In genomic region chr6:53603381-53604121, GRCh38 we compare ENCODE assay signal across 2 cellular contexts.
TF ChIP-seq lines count a peak whose summit lies in the region.

No MANE protein-coding gene starts in this region.

TF ChIP-seq in HEK293, 187 proteins besides CTCF, POLR2A, EP300 and RAD21 (continued from another document):
- TF ChIP-seq ZNF140 (tag by site-specific recombination; IDR thresholded peaks at IDR 0.05) (no peak), PRDM1 (tag by site-specific recombination; IDR thresholded peaks at IDR 0.05) (no peak), ZNF280C (tag by site-specific recombination; IDR thresholded peaks at IDR 0.05) (no peak), ZNF23 (tag by site-specific recombination; IDR thresholded peaks at IDR 0.05; ENCODE audit: borderline replicate concordance) (no peak), ZSCAN23 (tag by site-specific recombination; IDR thresholded peaks at IDR 0.05) (no peak), ZNF354C (tag by site-specific recombination; IDR thresholded peaks at IDR 0.05; ENCODE audit: borderline replicate concordance, low read depth) (no peak), ZNF664 (tag by site-specific recombination; IDR thresholded peaks at IDR 0.05) (no peak), ZNF366 (tag by site-specific recombination; conservative IDR thresholded peaks at IDR 0.05) (0 out of 2 replicates have a peak, but pooled peaks have one; percentile 13), ZNF561 (tag by site-specific recombination; IDR thresholded peaks at IDR 0.05; ENCODE audit: borderline replicate concordance) (no peak; the same call in 1 of the 2 replicates), ZNF449 (tag by site-specific recombination; IDR thresholded peaks at IDR 0.05) (no peak), ZNF677 (tag by site-specific recombination; IDR thresholded peaks at IDR 0.05) (no peak), KLF9 (tag by site-specific recombination; IDR thresholded peaks at IDR 0.05; ENCODE audit: low read depth) (no peak), FEZF1 (tag by site-specific recombination; IDR thresholded peaks at IDR 0.05) (peak; percentile 38; the same call in 1 of the 2 replicates), ZNF707 (tag by site-specific recombination; IDR thresholded peaks at IDR 0.05) (no peak), ZNF571 (tag by site-specific recombination; IDR thresholded peaks at IDR 0.05) (no peak), ZNF214 (tag by site-specific recombination; IDR thresholded peaks at IDR 0.05; ENCODE audit: borderline replicate concordance) (no peak), ZIC2 (tag by site-specific recombination; IDR thresholded peaks at IDR 0.05) (peak; percentile 57), ZNF473 (tag by site-specific recombination; IDR thresholded peaks at IDR 0.05) (no peak), ZNF558 (tag by site-specific recombination; IDR thresholded peaks at IDR 0.05) (no peak), ZNF488 (tag by site-specific recombination; IDR thresholded peaks at IDR 0.05) (0 out of 2 replicates have a peak, but pooled peaks have one; percentile 15), BCL6B (tag by site-specific recombination; IDR thresholded peaks at IDR 0.05) (no peak), ZNF670 (tag by site-specific recombination; IDR thresholded peaks at IDR 0.05; ENCODE audit: low read depth) (no peak), ZNF391 (tag by site-specific recombination; IDR thresholded peaks at IDR 0.05; ENCODE audit: borderline replicate concordance, low read depth) (no peak), EGR2 (tag by site-specific recombination; IDR thresholded peaks at IDR 0.05; ENCODE audit: low read depth) (no peak), ZNF146 (tag by site-specific recombination; IDR thresholded peaks at IDR 0.05) (no peak), PRDM6 (tag by site-specific recombination; IDR thresholded peaks at IDR 0.05) (peak; percentile 55)

TF ChIP-seq in WTC11, 78 proteins besides CTCF, POLR2A, EP300 and RAD21 (continued from another document):
- no peak for TF ChIP-seq ZNF425 (CRISPR knock-in tag; conservative IDR thresholded peaks at IDR 0.05)
